In genomic region chr22:49960159-49960966, GRCh38 we compare ENCODE assay signal across 8 cellular contexts. TPM values are rescaled to one million over a fixed set of nuclear protein-coding genes. Genes with fewer than 3 reads are reported as not detected.
DNase-seq lines count a peak whose midpoint lies in the region; ATAC-seq and TF ChIP-seq lines count a peak whose summit lies in the region.

Gene PIM3 (plus strand): TSS chr22:49960772. CDS start chr22:49960948, 176 bp downstream.

- peak; percentile 95 for DNase-seq in DND-41
- peak; percentile 89 for DNase-seq in RKO (ENCODE audit: low spot score)
- peak; percentile 86 for DNase-seq in activated T-helper 1 cell treated with Interleukin-2 at 50 U/mL for 16 hours (ENCODE audit: low read depth)
- DNase-seq in esophagus squamous epithelium (lab: John Stamatoyannopoulos, UW): peak; percentile 78
- DNase-seq in myocyte (ENCODE audit: low read depth): peak; percentile 98
- peak; percentile 90 to 94 for DNase-seq in stimulated activated CD8-positive, alpha-beta memory T cell treated with anti-CD3 and anti-CD28 coated beads, Interleukin-7, amount 100 ng/mL, for 4 hours (ENCODE audit: low read depth in 2 of 2)

- H3K36me3 ChIP-seq in DND-41 (ENCODE audit: insufficient read depth, low read length): peaks cover 30% of the 10 kb centered on the region
- H3K36me3 ChIP-seq in KOPT-K1 (ENCODE audit: insufficient read depth, low read length): peaks cover 37% of the 10 kb centered on the region
- H3K36me3 ChIP-seq in esophagus squamous epithelium: peaks cover 23 to 38% (median 29%) of the 10 kb centered on the region in 3 donors

- H3K27ac ChIP-seq in DND-41 (ENCODE audit: low read length): peak within 1 kb of the TSS; percentile 91
- peak within 1 kb of the TSS; percentile 92 for H3K27ac ChIP-seq in KOPT-K1 (ENCODE audit: low read depth, low read length, poor library complexity, severe bottlenecking)
- peak within 1 kb of the TSS; percentile 95 to 100 (median 99) for H3K27ac ChIP-seq in esophagus squamous epithelium

- H3K9me3 ChIP-seq in DND-41 (ENCODE audit: insufficient read depth, low read length, severe bottlenecking): no peaks in the 10 kb centered on the region
- no peaks in the 10 kb centered on the region for H3K9me3 ChIP-seq in KOPT-K1 (ENCODE audit: insufficient read depth, low read length, poor library complexity, severe bottlenecking)
- H3K9me3 ChIP-seq in esophagus squamous epithelium: no peaks in the 10 kb centered on the region

- H3K9ac ChIP-seq in DND-41 (ENCODE audit: low read depth, low read length): peak within 1 kb of the TSS; percentile 86

- H3K27me3 ChIP-seq in DND-41 (ENCODE audit: insufficient read depth, low read length, poor library complexity): no peaks in the 10 kb centered on the region
- H3K27me3 ChIP-seq in esophagus squamous epithelium: no peaks in the 10 kb centered on the region

- intact Hi-C loops in esophagus squamous epithelium (cut with DNase I): no loop called here

- H4K20me1 ChIP-seq in DND-41 (ENCODE audit: insufficient read depth, low read length): peaks cover 38% of the 10 kb centered on the region

- TF ChIP-seq CTCF in DND-41 (IDR thresholded peaks at IDR 0.05; ENCODE audit: borderline replicate concordance, extremely low read depth, low read length, poor library complexity, severe bottlenecking) (no peak), esophagus squamous epithelium (IDR thresholded peaks at IDR 0.05) (peak in 4 of 6 experiments; percentile 0 to 14 (median 7))

- ATAC-seq in DND-41 (ENCODE audit: insufficient read depth, low read depth): peak; percentile 87
- ATAC-seq in GM21786 (IDR thresholded peaks at IDR 0.05; ENCODE audit: unreplicated experiment): peak; percentile 57

- WGBS in esophagus squamous epithelium, 2 donors: no CpG with 5 or more reads among the region's 132 CpGs

- H3K79me2 ChIP-seq in DND-41 (ENCODE audit: insufficient read depth, low read length): peaks cover 37% of the 10 kb centered on the region

- peak within 1 kb of the TSS; percentile 77 for H2AFZ ChIP-seq in DND-41 (ENCODE audit: low read depth, low read length)

- H3K4me2 ChIP-seq in DND-41 (ENCODE audit: insufficient read depth, low read length): peak within 1 kb of the TSS; percentile 90

- H3K4me1 ChIP-seq in DND-41 (ENCODE audit: insufficient read depth, low read length): peaks cover 39% of the 10 kb centered on the region
- peaks cover 36 to 66% (median 38%) of the 10 kb centered on the region in 3 donors for H3K4me1 ChIP-seq in esophagus squamous epithelium

- peak in 3 of 4 donors; percentile 14 to 95 (median 81) for TF ChIP-seq POLR2A in esophagus squamous epithelium (IDR thresholded peaks at IDR 0.05)

- H3K4me3 ChIP-seq in DND-41 (ENCODE audit: low read depth in 1 of 2, low read length in 2 of 2): peak within 1 kb of the TSS; percentile 89 to 92
- peak within 1 kb of the TSS; percentile 70 to 92 (median 82) for H3K4me3 ChIP-seq in esophagus squamous epithelium

RNA-seq across cellular contexts. Expression of gene PIM3, which starts in this region (rescaled TPM):
- total RNA-seq in esophagus squamous epithelium (10 to 100 TPM; 43.8 to 75.7 (median 52.1) TPM), myocyte (41.4 and 42.4 TPM in 2 replicates)
- 10.6 TPM for polyA plus RNA-seq in myocyte (2012)

Comparison
In these comparisons a context has a peak if more than half of its experiments do, and no peak if none do; other contexts are left out.
1. Peak in every context shown above with its lines: DNase-seq, ATAC-seq, H3K4me3 ChIP-seq and H3K27ac ChIP-seq.